ENCODE assay signal across 8 cellular contexts in genomic region chr5:18745988-18746615, GRCh38.
DNase-seq lines count a peak whose midpoint lies in the region; ATAC-seq and TF ChIP-seq lines count a peak whose summit lies in the region.

No MANE protein-coding gene starts in this region.

- intact Hi-C loops in CD4-positive, alpha-beta memory T cell (cut with micrococcal nuclease): no loop called here

- no peaks in the 10 kb centered on the region for H3K9me3 Mint-ChIP-seq in CD4-positive, alpha-beta memory T cell
- no peaks in the 10 kb centered on the region for H3K9me3 Mint-ChIP-seq in activated CD4-positive, alpha-beta memory T cell treated with anti-CD3 and anti-CD28 coated beads, Interleukin-2, amount 10 ng/mL, durations not matched to agents 7 days and 5 days

- CTCF ChIA-PET in CD4-positive, alpha-beta memory T cell (lab: Charles Lee; ENCODE audit: partially characterized antibody): interaction anchor here (1.1 kb wide), 1 partner anchor 48 kb away, joined by 3 read pairs; no protein-coding TSS in a partner anchor
- CTCF ChIA-PET in activated CD4-positive, alpha-beta memory T cell treated with anti-CD3 and anti-CD28 coated beads, Interleukin-2, amount 10 ng/mL, durations not matched to agents 7 days and 5 days (lab: Charles Lee): interaction anchor here (0.9 kb wide), 1 partner anchor 47 kb away, joined by 4 read pairs; no protein-coding TSS in a partner anchor

- no peaks in the 10 kb centered on the region for H3K27me3 ChIP-seq in CD4-positive, alpha-beta memory T cell (ENCODE audit: insufficient read depth, low read length)

- H3K27ac ChIP-seq in CD4-positive, alpha-beta memory T cell (ENCODE audit: low read depth, low read length): peak overlapping the region; percentile 69

- peaks cover 27 to 67% (median 37%) of the 10 kb centered on the region in 4 donors for H3K4me1 Mint-ChIP-seq in CD4-positive, alpha-beta memory T cell
- H3K4me1 Mint-ChIP-seq in activated CD4-positive, alpha-beta memory T cell treated with anti-CD3 and anti-CD28 coated beads, Interleukin-2, amount 10 ng/mL, durations not matched to agents 7 days and 5 days: peaks cover 43% of the 10 kb centered on the region

- H3K4me3 Mint-ChIP-seq in CD4-positive, alpha-beta memory T cell: peak overlapping the region; percentile 92 to 97 (median 94)
- H3K4me3 Mint-ChIP-seq in activated CD4-positive, alpha-beta memory T cell treated with anti-CD3 and anti-CD28 coated beads, Interleukin-2, amount 10 ng/mL, durations not matched to agents 7 days and 5 days: peak overlapping the region; percentile 85

- POLR2A ChIA-PET in CD4-positive, alpha-beta memory T cell (lab: Charles Lee; ENCODE audit: partially characterized antibody): interaction anchor here (0.8 to 1.9 kb wide), 3 partner anchors 10 to 20 kb away, joined by 3 to 4 read pairs (median 3); no protein-coding TSS in a partner anchor
- POLR2A ChIA-PET in activated CD4-positive, alpha-beta memory T cell treated with anti-CD3 and anti-CD28 coated beads, Interleukin-2, amount 10 ng/mL, durations not matched to agents 7 days and 5 days (lab: Charles Lee): interaction anchor here (0.8 kb wide), 1 partner anchor 17 kb away, joined by 7 read pairs; no protein-coding TSS in a partner anchor

- no peaks in the 10 kb centered on the region for H3K36me3 ChIP-seq in CD4-positive, alpha-beta memory T cell (ENCODE audit: insufficient read depth, low read length)

- peak overlapping the region; percentile 61 to 92 for H3K4me3 ChIP-seq in CD4-positive, alpha-beta memory T cell (ENCODE audit: low read length in 2 of 2)

- peak overlapping the region; percentile 91 to 99 (median 96) for H3K27ac Mint-ChIP-seq in CD4-positive, alpha-beta memory T cell
- peak overlapping the region; percentile 90 for H3K27ac Mint-ChIP-seq in activated CD4-positive, alpha-beta memory T cell treated with anti-CD3 and anti-CD28 coated beads, Interleukin-2, amount 10 ng/mL, durations not matched to agents 7 days and 5 days

- DNase-seq in CD4-positive, alpha-beta memory T cell: peak; percentile 68 to 74 (median 70)
- peak; percentile 69 for DNase-seq in NCI-H345 (lab: John Stamatoyannopoulos, UW)
- DNase-seq in activated CD4-positive, alpha-beta memory T cell treated with anti-CD3 and anti-CD28 coated beads, Interleukin-2, amount 10 ng/mL, durations not matched to agents 7 days and 5 days: peak; percentile 47
- DNase-seq in germinal center (ENCODE audit: low spot score): peak; percentile 66
- peak; percentile 40 for DNase-seq in stimulated activated CD4-positive, alpha-beta T cell treated with anti-CD3 and anti-CD28 coated beads, Interleukin-15, amount 100 ng/mL, for 24 hours
- DNase-seq in iPS-NIHi7 (ENCODE audit: extremely low spot score): no peak

- no peaks in the 10 kb centered on the region for H3K9me3 ChIP-seq in CD4-positive, alpha-beta memory T cell (ENCODE audit: control insufficient read depth in 1 of 2, low read length in 2 of 2)

- H3K27me3 Mint-ChIP-seq in CD4-positive, alpha-beta memory T cell: no peaks in the 10 kb centered on the region
- H3K27me3 Mint-ChIP-seq in activated CD4-positive, alpha-beta memory T cell treated with anti-CD3 and anti-CD28 coated beads, Interleukin-2, amount 10 ng/mL, durations not matched to agents 7 days and 5 days: no peaks in the 10 kb centered on the region

- ATAC-seq in HG03175 (IDR thresholded peaks at IDR 0.05; ENCODE audit: unreplicated experiment): peak; percentile 80

- H3K4me1 ChIP-seq in CD4-positive, alpha-beta memory T cell (ENCODE audit: insufficient read depth, low read length): peaks cover 45% of the 10 kb centered on the region

- TF ChIP-seq POLR2A in GM19193 (IDR thresholded peaks at IDR 0.05; ENCODE audit: extremely low read depth, insufficient read depth, insufficient read length): peak; percentile 47

- H3K36me3 Mint-ChIP-seq in CD4-positive, alpha-beta memory T cell: peaks cover 11 to 21% of the 10 kb centered on the region in 2 donors
- H3K36me3 Mint-ChIP-seq in activated CD4-positive, alpha-beta memory T cell treated with anti-CD3 and anti-CD28 coated beads, Interleukin-2, amount 10 ng/mL, durations not matched to agents 7 days and 5 days (ENCODE audit: low read depth): peaks cover 14% of the 10 kb centered on the region
